In the genomic region with DNA sequence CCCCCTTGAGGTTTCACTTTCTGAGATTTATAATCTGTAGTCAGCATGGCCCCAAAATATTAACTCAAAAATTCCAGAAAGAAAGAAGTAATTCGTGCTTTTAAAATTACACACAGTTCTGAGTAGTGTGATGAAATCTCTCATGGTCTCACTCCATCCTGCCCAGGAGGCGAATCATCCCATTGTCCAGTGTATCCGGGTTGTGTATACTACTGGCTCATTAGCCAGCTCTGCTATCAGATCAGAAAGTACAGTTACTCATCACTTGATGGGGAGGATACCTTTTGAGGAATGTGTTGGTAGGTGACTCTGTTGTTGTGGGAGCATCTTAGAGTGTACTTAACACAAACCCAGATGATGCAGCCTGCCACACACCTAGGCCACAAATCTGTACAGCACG, we compare ENCODE assay signal across 11 cellular contexts.
DNase-seq lines count a peak whose midpoint lies in the region; ATAC-seq, FAIRE-seq and TF ChIP-seq lines count a peak whose summit lies in the region.
"Had no signal": no experiment of that assay in that cellular context is flagged by ENCODE, and none has a peak within 500 bp of the region (broad histone marks: within the 10 kb centered on the region; RNA-seq: fewer than 3 reads in every experiment).

No MANE protein-coding gene starts in this region.

- peak overlapping the region; percentile 90 for H3K27ac ChIP-seq in epithelial cell of prostate
- no peak overlapping the region for H3K27ac ChIP-seq in trophoblast cell (ENCODE audit: low read depth, low read length)
- no peak overlapping the region for H3K27ac ChIP-seq in A673 (ENCODE audit: low read depth, low read length, poor library complexity, severe bottlenecking)
- H3K27ac ChIP-seq: upper lobe of right lung had no signal

- no peak overlapping the region for H3K18ac ChIP-seq in trophoblast cell (ENCODE audit: low read length)

- no peak overlapping the region for H3K4ac ChIP-seq in trophoblast cell (ENCODE audit: low read depth, low read length)

- H4K8ac ChIP-seq in trophoblast cell (ENCODE audit: low read depth, low read length) = no peak overlapping the region

- H4K12ac ChIP-seq in trophoblast cell (ENCODE audit: low read depth, low read length) = no peak overlapping the region

- H3K27me3 ChIP-seq in trophoblast cell (ENCODE audit: insufficient read depth, low read length) (no peaks in the 10 kb centered on the region), A673 (replicated peaks; ENCODE audit: insufficient read depth, low read depth, low read length, poor library complexity) (no peaks in the 10 kb centered on the region)
- H3K27me3 ChIP-seq: upper lobe of right lung had no signal

- peaks cover 3 to 8% of the 10 kb centered on the region in 2 experiments for H3K36me3 ChIP-seq in trophoblast cell (ENCODE audit: control insufficient read depth in 1 of 2, insufficient read depth in 2 of 2, low read length in 2 of 2)
- H3K36me3 ChIP-seq in A673 (ENCODE audit: insufficient read depth, low read length, poor library complexity, severe bottlenecking) = peaks cover 12% of the 10 kb centered on the region

- CTCF ChIA-PET in A673 (lab: Charles Lee) = no interaction called here

- BruUV-seq in A673 (replicated peaks; lab: Mats Ljungman, UMichigan) = no TSS peak

- no peak for TF ChIP-seq CTCF in A673 (conservative IDR thresholded peaks at IDR 0.05; ENCODE audit: low read depth, low read length)

- no peak overlapping the region for H2BK12ac ChIP-seq in trophoblast cell (ENCODE audit: low read length)

- no peak overlapping the region for H3K4me2 ChIP-seq in trophoblast cell (ENCODE audit: low read length)

- H3K4me1 ChIP-seq in trophoblast cell (ENCODE audit: control insufficient read depth in 1 of 2, insufficient read depth in 2 of 2, low read length in 2 of 2) (peaks cover 0 to 3% of the 10 kb centered on the region in 2 experiments), A673 (ENCODE audit: insufficient read depth, low read length, poor library complexity, severe bottlenecking) (peaks cover 3% of the 10 kb centered on the region)

- POLR2A ChIA-PET in A673 (lab: Charles Lee; ENCODE audit: low non-redundant PET) = no interaction called here

- H3K14ac ChIP-seq in trophoblast cell (ENCODE audit: low read length) = no peak overlapping the region

- peak; percentile 81 for FAIRE-seq in RCC 7860 (lab: Jason Lieb, UNC)

- no peaks in the 10 kb centered on the region for H3K9me3 ChIP-seq in trophoblast cell (ENCODE audit: insufficient read depth, low read depth, low read length)
- H3K9me3 ChIP-seq in A673 (ENCODE audit: low read depth, low read length, poor library complexity, severe bottlenecking) = no peaks in the 10 kb centered on the region
- H3K9me3 ChIP-seq: upper lobe of right lung had no signal

- H2BK120ac ChIP-seq in trophoblast cell (ENCODE audit: insufficient read depth, low read length, poor library complexity) = no peak overlapping the region

- no peak overlapping the region for H2AK5ac ChIP-seq in trophoblast cell (ENCODE audit: low read length)

- no peaks in the 10 kb centered on the region for H3K79me1 ChIP-seq in trophoblast cell (ENCODE audit: low read length)

- ATAC-seq in HG03196 (IDR thresholded peaks at IDR 0.05; ENCODE audit: unreplicated experiment) (no peak), HG03095 (IDR thresholded peaks at IDR 0.05; ENCODE audit: unreplicated experiment) (no peak)
- ATAC-seq: upper lobe of right lung had no signal

- no peak overlapping the region for H4K91ac ChIP-seq in trophoblast cell (ENCODE audit: low read depth, low read length)

- H3K79me2 ChIP-seq in trophoblast cell (ENCODE audit: control insufficient read depth, insufficient read depth, low read length, poor library complexity) = no peaks in the 10 kb centered on the region

- no CpG with 5 or more reads among the region's 4 CpGs for WGBS in trophoblast cell (ENCODE audit: extremely low coverage, insufficient coverage, insufficient read length)

- H2AFZ ChIP-seq in trophoblast cell (ENCODE audit: insufficient read depth, low read length, poor library complexity) = no peak overlapping the region

- no peak overlapping the region for H2BK5ac ChIP-seq in trophoblast cell (ENCODE audit: low read depth, low read length, poor library complexity)

- intact Hi-C loops in A673 (cut with micrococcal nuclease; ENCODE audit: unreplicated experiment) = no loop called here

- no peak overlapping the region for H3K9ac ChIP-seq in trophoblast cell (ENCODE audit: low read length)

- no peak overlapping the region for H3K4me3 ChIP-seq in trophoblast cell (ENCODE audit: low read depth, low read length)
- no peak overlapping the region for H3K4me3 ChIP-seq in A673 (ENCODE audit: low read depth, low read length, poor library complexity, severe bottlenecking)
- H3K4me3 ChIP-seq: upper lobe of right lung had no signal

- H3K23ac ChIP-seq in trophoblast cell (ENCODE audit: low read length) = no peak overlapping the region

- DNase-seq in GM03348 (ENCODE audit: low spot score) (peak; percentile 67), RCC 7860 (ENCODE audit: low spot score) (peak; percentile 88), epithelial cell of prostate (ENCODE audit: low read depth, low spot score) (peak; percentile 75), trophoblast cell (peak; percentile 74 to 88), A673 (ENCODE audit: low spot score) (no peak), amygdala (lab: John Stamatoyannopoulos, UW) (no peak)
- DNase-seq: MV-4-11, NCI-H526, upper lobe of right lung had no signal

Comparison
In these comparisons a context has a peak if more than half of its experiments do, and no peak if none do; other contexts are left out.
1. DNase-seq: peak in GM03348 (single experiment), RCC 7860 (single experiment), epithelial cell of prostate (single experiment) and trophoblast cell (2 of 2); none in A673 (single experiment) and amygdala (0 of 56).